In genomic region chr16:31507929-31508705, GRCh38 we compare ENCODE assay signal across 8 cellular contexts. TPM values are rescaled to one million over a fixed set of nuclear protein-coding genes. Genes with fewer than 3 reads are reported as not detected.
DNase-seq lines count a peak whose midpoint lies in the region; ATAC-seq, FAIRE-seq and TF ChIP-seq lines count a peak whose summit lies in the region.

Gene RUSF1, minus strand, starts transcription at chr16:31508391. Its CDS starts 18 bp downstream, at chr16:31508373.

- H3K4me1 ChIP-seq in small intestine (ENCODE audit: control insufficient read depth in 2 of 2, insufficient read depth in 1 of 2, low read depth in 1 of 2, low read length in 1 of 2) = peaks cover 9 to 14% of the 10 kb centered on the region in 2 donors

- peak within 1 kb of the TSS; percentile 85 to 93 for H3K4me3 ChIP-seq in small intestine (ENCODE audit: low read depth in 1 of 2, low read length in 2 of 2)

- DNase-seq in A172 (ENCODE audit: low spot score) (peak; percentile 74), NCI-H2107 treated with DMSO at 0.1 percent for 48 hours (lab: John Stamatoyannopoulos, UW; ENCODE audit: unreplicated experiment) (peak; percentile 50), T47D (ENCODE audit: low read depth in 1 of 2, low spot score in 1 of 2) (peak; percentile 73 to 90), iPS-NIHi11 (ENCODE audit: low spot score) (peak; percentile 92), small intestine (peak; percentile 88)

- no peaks in the 10 kb centered on the region for H3K27me3 ChIP-seq in small intestine (ENCODE audit: control insufficient read depth in 2 of 2, insufficient read depth in 2 of 2, low read length in 2 of 2)

- in situ Hi-C loops in T47D (cut with HindIII; ENCODE audit: low pct_unique_long_range_greater_than_20kb, low sequenced_read_pairs) = no loop called here

- 0 to 1% (median 0%) methylated on average over 64 to 65 of the region's 65 CpGs for WGBS in small intestine, 3 donors

- H3K36me3 ChIP-seq in small intestine (ENCODE audit: control insufficient read depth in 2 of 2, insufficient read depth in 2 of 2, low read length in 2 of 2) = no peaks in the 10 kb centered on the region

- peak within 1 kb of the TSS; percentile 75 for H3K27ac ChIP-seq in VCaP
- peak within 1 kb of the TSS; percentile 78 to 94 for H3K27ac ChIP-seq in small intestine (ENCODE audit: low read depth in 1 of 2, low read length in 1 of 2)

- no peak for FAIRE-seq in small intestine (lab: Jason Lieb, UNC)

- TF ChIP-seq CTCF in VCaP (conservative IDR thresholded peaks at IDR 0.05) = no peak

- no peaks in the 10 kb centered on the region for H3K9me3 ChIP-seq in small intestine (ENCODE audit: control insufficient read depth, low read depth)

- ATAC-seq in GM18519 (IDR thresholded peaks at IDR 0.05; ENCODE audit: low FRiP score, unreplicated experiment) (peak; percentile 64), HG03045 (IDR thresholded peaks at IDR 0.05; ENCODE audit: unreplicated experiment) (peak; percentile 87)

RNA-seq across cellular contexts. Expression of gene RUSF1, which starts in this region (rescaled TPM):
- 39.6 and 46.8 TPM in 2 replicates for total RNA-seq in A172 (2014; rRNA removed; shearing (Covaris generic))
- 10 to 100 TPM; 27.3 to 74.0 (median 29.5) TPM for polyA plus RNA-seq in small intestine

Comparison
In these comparisons a context has a peak if more than half of its experiments do, and no peak if none do; other contexts are left out.
1. Peak in every context shown above with its lines: DNase-seq, ATAC-seq, H3K4me3 ChIP-seq and H3K27ac ChIP-seq.